Comparison of ENCODE assay signal across 17 cellular contexts in genomic region chr12:108653082-108653516, GRCh38. TPM values are rescaled to one million over a fixed set of nuclear protein-coding genes. Genes with fewer than 3 reads are reported as not detected.
A peak's percentile ranks its signal among the peaks of the same experiment; 100 is the strongest.
DNase-seq lines count a peak whose midpoint lies in the region; ATAC-seq, FAIRE-seq and TF ChIP-seq lines count a peak whose summit lies in the region.
"Had no signal": no experiment of that assay in that cellular context is flagged by ENCODE, and none has a peak within 500 bp of the region (broad histone marks: within the 10 kb centered on the region; RNA-seq: fewer than 3 reads in every experiment).

No MANE protein-coding gene starts in this region.

- DNase-seq in COLO668 (lab: John Stamatoyannopoulos, UW; ENCODE audit: unreplicated experiment): peak; percentile 20
- peak; percentile 84 for DNase-seq in DMS79 (lab: John Stamatoyannopoulos, UW)
- DNase-seq in NCI-H187 treated with DMSO at 0.1 percent for 48 hours (lab: John Stamatoyannopoulos, UW): peak; percentile 76
- DNase-seq in astrocyte (ENCODE audit: low read depth): no peak
- DNase-seq in SHP77 (lab: John Stamatoyannopoulos, UW): no peak
- no peak for DNase-seq in HCEC 1CT
- DNase-seq: activated CD4-positive, alpha-beta T cell treated with anti-CD3 and anti-CD28 coated beads, Interleukin-2, amount 50 U/mL, for 48 hours; activated gamma-delta T cell; C1 segment of cervical spinal cord; DND-41; lower lobe of right lung; MV-4-11; NCI-H524 treated with DMSO at 0.1 percent for 48 hours had no signal

- H3K4me1 Mint-ChIP-seq in astrocyte (ENCODE audit: low read depth, unreplicated experiment): peaks cover 29% of the 10 kb centered on the region

- H3K9me3 Mint-ChIP-seq in astrocyte (ENCODE audit: unreplicated experiment): no peaks in the 10 kb centered on the region
- H3K9me3 Mint-ChIP-seq: natural killer cell treated with Interleukin-12 subunit alpha and Interleukin-12 subunit beta and Interleukin-15 and Interleukin-18, amount 100 ng/mL, for 72 hours had no signal

- H4K20me1 ChIP-seq in astrocyte (ENCODE audit: insufficient read depth, low read length): peaks cover 26% of the 10 kb centered on the region

- H3K36me3 Mint-ChIP-seq in astrocyte (ENCODE audit: low read depth, unreplicated experiment): peaks cover 29% of the 10 kb centered on the region
- H3K36me3 Mint-ChIP-seq: natural killer cell treated with Interleukin-12 subunit alpha and Interleukin-12 subunit beta and Interleukin-15 and Interleukin-18, amount 100 ng/mL, for 72 hours had no signal

- ATAC-seq in HG03469 (IDR thresholded peaks at IDR 0.05; ENCODE audit: unreplicated experiment) (no peak), HG03354 (IDR thresholded peaks at IDR 0.05; ENCODE audit: poor library complexity, severe bottlenecking, unreplicated experiment) (no peak)
- ATAC-seq: lower lobe of right lung; natural killer cell treated with Interleukin-12 subunit alpha and Interleukin-12 subunit beta and Interleukin-15 and Interleukin-18, amount 100 ng/mL, for 72 hours had no signal

- H3K27ac Mint-ChIP-seq in astrocyte (ENCODE audit: unreplicated experiment): no peak overlapping the region

- no peak for TF ChIP-seq CTCF in astrocyte (IDR thresholded peaks at IDR 0.05; ENCODE audit: insufficient read depth, low read depth, low read length)

- H3K4me3 ChIP-seq in astrocyte (ENCODE audit: insufficient read depth, low read depth, low read length): no peak overlapping the region
- H3K4me3 ChIP-seq: lower lobe of right lung had no signal

- no peaks in the 10 kb centered on the region for H3K27me3 Mint-ChIP-seq in astrocyte (ENCODE audit: low read depth, unreplicated experiment)
- H3K27me3 Mint-ChIP-seq: natural killer cell treated with Interleukin-12 subunit alpha and Interleukin-12 subunit beta and Interleukin-15 and Interleukin-18, amount 100 ng/mL, for 72 hours had no signal

- H3K36me3 ChIP-seq in astrocyte (ENCODE audit: insufficient read depth, low read length): peaks cover 61% of the 10 kb centered on the region

- no peak overlapping the region for H3K4me2 ChIP-seq in astrocyte (ENCODE audit: low read length)

- peaks cover 31% of the 10 kb centered on the region for H3K4me1 ChIP-seq in astrocyte (ENCODE audit: insufficient read depth, low read length)

- FAIRE-seq in astrocyte (lab: Jason Lieb, UNC): no peak

- H3K79me2 ChIP-seq in astrocyte (ENCODE audit: insufficient read depth, low read length): peaks cover 51% of the 10 kb centered on the region

- no peaks in the 10 kb centered on the region for H3K27me3 ChIP-seq in astrocyte (ENCODE audit: insufficient read depth, low read length)

- no peak overlapping the region for H2AFZ ChIP-seq in astrocyte (ENCODE audit: low read depth, low read length)

- H3K4me3 Mint-ChIP-seq in astrocyte (ENCODE audit: unreplicated experiment): no peak overlapping the region
- H3K4me3 Mint-ChIP-seq: natural killer cell treated with Interleukin-12 subunit alpha and Interleukin-12 subunit beta and Interleukin-15 and Interleukin-18, amount 100 ng/mL, for 72 hours had no signal

- H3K27ac ChIP-seq in astrocyte (ENCODE audit: low read depth, low read length): peak overlapping the region; percentile 8
- H3K27ac ChIP-seq: lower lobe of right lung had no signal

- no peak overlapping the region for H3K9ac ChIP-seq in astrocyte (ENCODE audit: low read length)

- no peaks in the 10 kb centered on the region for H3K9me3 ChIP-seq in astrocyte (ENCODE audit: insufficient read depth, low read depth, low read length)
- H3K9me3 ChIP-seq: lower lobe of right lung had no signal

RNA-seq across cellular contexts. Expression of gene SELPLG, which starts 19.4 kb away (rescaled TPM):
- total RNA-seq in astrocyte: 4.9 and 5.8 TPM in 2 replicates
- total RNA-seq: HT-29 had no signal

RNA-seq across cellular contexts. Expression of gene TMEM119, which starts 55.2 kb away (rescaled TPM):
- total RNA-seq in astrocyte: 0.91 and 1.8 TPM in 2 replicates
- total RNA-seq: HT-29; natural killer cell treated with Interleukin-12 subunit alpha and Interleukin-12 subunit beta and Interleukin-15 and Interleukin-18, amount 100 ng/mL, for 72 hours had no signal

Comparison
In these comparisons a context has a peak if more than half of its experiments do, and no peak if none do; other contexts are left out.
1. DNase-seq: peak in COLO668 (single experiment), DMS79 (single experiment) and NCI-H187 treated with DMSO at 0.1 percent for 48 hours (single experiment); none in astrocyte (single experiment), SHP77 (0 of 2) and HCEC 1CT (single experiment).